Comparison of ENCODE assay signal across 8 cellular contexts in the genomic region with DNA sequence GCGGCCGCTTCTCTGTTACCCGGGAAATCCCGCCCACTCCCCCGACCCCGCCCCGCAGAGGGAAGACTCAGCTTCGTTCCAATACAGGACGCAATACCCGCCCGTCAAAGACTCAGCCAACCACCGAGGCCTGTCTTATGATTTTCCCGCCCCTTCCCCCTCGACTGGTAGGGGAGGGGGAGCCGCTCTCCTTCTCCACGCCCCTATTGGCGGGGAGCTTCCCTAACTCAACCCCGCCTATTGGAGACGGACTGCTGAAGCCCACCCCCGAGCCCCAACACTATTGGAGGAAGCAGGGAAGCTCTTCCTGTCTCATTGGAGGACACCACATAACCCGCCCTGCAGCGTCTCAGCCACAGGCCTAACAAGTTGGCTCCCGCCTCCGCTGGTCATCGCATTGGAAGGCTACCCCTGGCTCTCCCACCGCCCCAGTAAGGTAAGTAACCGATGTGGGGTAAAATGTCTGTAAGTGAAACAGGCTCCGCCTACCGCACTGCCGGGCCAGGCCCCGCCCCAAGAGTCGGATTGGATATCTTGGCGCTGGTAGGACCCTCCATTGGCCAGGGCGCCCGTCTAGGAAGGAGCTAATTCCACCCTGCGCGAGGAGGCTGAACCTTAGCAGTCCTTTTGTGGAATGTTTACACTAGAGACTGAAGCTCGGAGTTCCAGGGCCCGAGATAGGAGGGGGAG. TPM values are rescaled to one million over a fixed set of nuclear protein-coding genes. Genes with fewer than 3 reads are reported as not detected.
DNase-seq lines count a peak whose midpoint lies in the region; ATAC-seq and TF ChIP-seq lines count a peak whose summit lies in the region.

SIN3A (minus strand) TSS at position 17 of the 690 bp plus-strand sequence. CDS start 21,315 bp downstream, outside the sequence.

- H3K4me3 ChIP-seq in RWPE2 (ENCODE audit: severe bottlenecking) (peak within 1 kb of the TSS; percentile 75), fibroblast of mammary gland (ENCODE audit: control insufficient read depth, low read depth, low read length) (peak within 1 kb of the TSS; percentile 91)

- DNase-seq in DMS79 treated with DMSO at 0.1 percent for 48 hours (lab: John Stamatoyannopoulos, UW) (peak; percentile 91), H4 (ENCODE audit: low spot score) (peak; percentile 100), LoVo (ENCODE audit: low spot score) (peak; percentile 99), RWPE2 (ENCODE audit: low spot score) (peak; percentile 100), fibroblast of mammary gland (ENCODE audit: low read depth) (peak; percentile 100)
- peak; percentile 98 for DNase-seq in activated T-helper 2 cell treated with anti-CD3 and anti-CD28 coated beads, Interferon-gamma antibody, Interleukin-2, Interleukin-4, amounts not matched to agents 10 μg/mL and 5 μg/mL and 100 μg/mL, durations not matched to agents 14 hours and 24 hours and 36 hours (ENCODE audit: low spot score)
- peak; percentile 95 to 100 (median 99) for DNase-seq in naive thymus-derived CD8-positive, alpha-beta T cell
- DNase-seq in stimulated activated naive CD4-positive, alpha-beta T cell (lab: John Stamatoyannopoulos, UW): peak; percentile 99 to 100 (median 99)

- TF ChIP-seq CTCF in RWPE2 (IDR thresholded peaks at IDR 0.05; ENCODE audit: poor library complexity, severe bottlenecking) (no peak), fibroblast of mammary gland (conservative IDR thresholded peaks at IDR 0.05; ENCODE audit: control insufficient read depth, insufficient read depth, low read depth, low read length) (no peak)

- H3K36me3 Mint-ChIP-seq in activated T-helper 2 cell treated with anti-CD3 and anti-CD28 coated beads, Interferon-gamma antibody, Interleukin-2, Interleukin-4, amounts not matched to agents 10 μg/mL and 5 μg/mL and 100 μg/mL, durations not matched to agents 14 hours and 24 hours and 36 hours (ENCODE audit: low read depth): peaks cover 11% of the 10 kb centered on the region
- H3K36me3 Mint-ChIP-seq in naive thymus-derived CD8-positive, alpha-beta T cell: peaks cover 0 to 8% (median 0%) of the 10 kb centered on the region in 3 donors

- no peaks in the 10 kb centered on the region for H3K27me3 ChIP-seq in RWPE2 (ENCODE audit: insufficient read depth, poor library complexity, severe bottlenecking)

- H3K27ac Mint-ChIP-seq in activated T-helper 2 cell treated with anti-CD3 and anti-CD28 coated beads, Interferon-gamma antibody, Interleukin-2, Interleukin-4, amounts not matched to agents 10 μg/mL and 5 μg/mL and 100 μg/mL, durations not matched to agents 14 hours and 24 hours and 36 hours: peak within 1 kb of the TSS; percentile 100
- H3K27ac Mint-ChIP-seq in naive thymus-derived CD8-positive, alpha-beta T cell: peak within 1 kb of the TSS; percentile 94 to 99 (median 98)

- H3K4me1 ChIP-seq in RWPE2 (ENCODE audit: insufficient read depth, poor library complexity, severe bottlenecking): peaks cover 6% of the 10 kb centered on the region

- H3K36me3 ChIP-seq in RWPE2 (ENCODE audit: low read depth): peaks cover 5% of the 10 kb centered on the region; the same call in 1 of the 2 replicates

- peak; percentile 65 for ATAC-seq in RWPE2 (ENCODE audit: low read depth)
- peak; percentile 51 to 62 for ATAC-seq in naive thymus-derived CD8-positive, alpha-beta T cell

- POLR2A ChIA-PET in naive thymus-derived CD8-positive, alpha-beta T cell (lab: Charles Lee): interaction anchor here (0.5 to 7.7 kb wide), 20 partner anchors 8 to 1458 kb away, joined by 3 to 207 read pairs (median 4); partner anchors contain the start of genes ARID3B, IMP3, MAN2C1 and PML

- H3K27ac ChIP-seq in RWPE2 (ENCODE audit: poor library complexity, severe bottlenecking): peak within 1 kb of the TSS; percentile 89

- H3K4me3 Mint-ChIP-seq in activated T-helper 2 cell treated with anti-CD3 and anti-CD28 coated beads, Interferon-gamma antibody, Interleukin-2, Interleukin-4, amounts not matched to agents 10 μg/mL and 5 μg/mL and 100 μg/mL, durations not matched to agents 14 hours and 24 hours and 36 hours (ENCODE audit: low read depth): peak within 1 kb of the TSS; percentile 97
- H3K4me3 Mint-ChIP-seq in naive thymus-derived CD8-positive, alpha-beta T cell: peak within 1 kb of the TSS; percentile 94 to 99 (median 97)

- no peaks in the 10 kb centered on the region for H3K9me3 ChIP-seq in RWPE2 (ENCODE audit: severe bottlenecking)

- H3K9me3 Mint-ChIP-seq in activated T-helper 2 cell treated with anti-CD3 and anti-CD28 coated beads, Interferon-gamma antibody, Interleukin-2, Interleukin-4, amounts not matched to agents 10 μg/mL and 5 μg/mL and 100 μg/mL, durations not matched to agents 14 hours and 24 hours and 36 hours: no peaks in the 10 kb centered on the region
- H3K9me3 Mint-ChIP-seq in naive thymus-derived CD8-positive, alpha-beta T cell: peaks cover 0 to 1% (median 0%) of the 10 kb centered on the region in 9 donors

- H3K27me3 Mint-ChIP-seq in activated T-helper 2 cell treated with anti-CD3 and anti-CD28 coated beads, Interferon-gamma antibody, Interleukin-2, Interleukin-4, amounts not matched to agents 10 μg/mL and 5 μg/mL and 100 μg/mL, durations not matched to agents 14 hours and 24 hours and 36 hours (ENCODE audit: low read depth): no peaks in the 10 kb centered on the region
- no peaks in the 10 kb centered on the region for H3K27me3 Mint-ChIP-seq in naive thymus-derived CD8-positive, alpha-beta T cell

- peaks cover 36% of the 10 kb centered on the region for H3K4me1 Mint-ChIP-seq in activated T-helper 2 cell treated with anti-CD3 and anti-CD28 coated beads, Interferon-gamma antibody, Interleukin-2, Interleukin-4, amounts not matched to agents 10 μg/mL and 5 μg/mL and 100 μg/mL, durations not matched to agents 14 hours and 24 hours and 36 hours (ENCODE audit: low read depth)
- peaks cover 30 to 63% (median 56%) of the 10 kb centered on the region in 4 donors for H3K4me1 Mint-ChIP-seq in naive thymus-derived CD8-positive, alpha-beta T cell

- intact Hi-C loops in activated T-helper 2 cell treated with anti-CD3 and anti-CD28 coated beads, Interferon-gamma antibody, Interleukin-2, Interleukin-4, amounts not matched to agents 10 μg/mL and 5 μg/mL and 100 μg/mL, durations not matched to agents 14 hours and 24 hours and 36 hours (cut with micrococcal nuclease): loop anchor here (1.0 to 10.0 kb wide), 10 partner anchors 35 to 987 kb away; partner anchors contain the start of genes ARID3B, IMP3, PPCDC and PTPN9

RNA-seq across cellular contexts. Expression of gene SIN3A, which starts in this region (rescaled TPM):
- 23.9 and 24.4 TPM in 2 replicates for total RNA-seq in H4 (2014; rRNA removed; shearing (Covaris generic))
- 88.4 and 94.6 TPM in 2 replicates for total RNA-seq in activated T-helper 2 cell treated with anti-CD3 and anti-CD28 coated beads, Interferon-gamma antibody, Interleukin-2, Interleukin-4, amounts not matched to agents 10 μg/mL and 5 μg/mL and 100 μg/mL, durations not matched to agents 14 hours and 24 hours and 36 hours
- 100 to 1,000 TPM; 130 to 137 TPM for total RNA-seq in naive thymus-derived CD8-positive, alpha-beta T cell
- 10 to 100 TPM; 12.4 to 17.0 (median 12.7) TPM for polyA plus RNA-seq in naive thymus-derived CD8-positive, alpha-beta T cell

Comparison
In these comparisons a context has a peak if more than half of its experiments do, and no peak if none do; other contexts are left out.
1. Peak in every context shown above with its lines: DNase-seq, ATAC-seq, H3K4me3 ChIP-seq and H3K27ac ChIP-seq.